In the genomic region with DNA sequence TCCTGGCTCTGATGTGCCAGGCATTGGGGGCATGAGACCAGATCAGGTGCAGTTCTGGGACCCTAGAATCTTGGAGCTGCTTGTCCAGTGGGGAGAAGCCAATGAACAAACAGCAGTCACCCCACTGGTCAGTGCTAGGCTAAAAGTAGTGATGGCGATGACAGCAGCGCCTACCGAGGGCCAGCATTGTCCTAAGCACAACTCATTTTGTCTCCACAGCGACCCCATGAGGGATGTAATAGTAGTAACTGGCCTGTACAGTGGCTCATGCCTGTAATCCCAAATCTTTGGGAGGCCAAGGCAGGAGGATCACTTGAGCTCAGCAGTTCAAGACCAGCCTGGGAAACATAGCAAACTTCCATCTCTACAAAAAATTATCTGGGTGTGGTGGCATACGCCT, we compare ENCODE assay signal across 1 cellular context.
TF ChIP-seq lines count a peak whose summit lies in the region.

No MANE protein-coding gene starts in this region.

TF ChIP-seq in HepG2, 621 proteins besides CTCF, POLR2A, EP300 and RAD21:
- TF ChIP-seq ZNF205 (CRISPR knock-in tag; IDR thresholded peaks at IDR 0.05) (peak; percentile 97), SMAD1 (CRISPR knock-in tag; IDR thresholded peaks at IDR 0.05; ENCODE audit: borderline replicate concordance, low read depth) (no peak)
- TF ChIP-seq, protein P1, sequence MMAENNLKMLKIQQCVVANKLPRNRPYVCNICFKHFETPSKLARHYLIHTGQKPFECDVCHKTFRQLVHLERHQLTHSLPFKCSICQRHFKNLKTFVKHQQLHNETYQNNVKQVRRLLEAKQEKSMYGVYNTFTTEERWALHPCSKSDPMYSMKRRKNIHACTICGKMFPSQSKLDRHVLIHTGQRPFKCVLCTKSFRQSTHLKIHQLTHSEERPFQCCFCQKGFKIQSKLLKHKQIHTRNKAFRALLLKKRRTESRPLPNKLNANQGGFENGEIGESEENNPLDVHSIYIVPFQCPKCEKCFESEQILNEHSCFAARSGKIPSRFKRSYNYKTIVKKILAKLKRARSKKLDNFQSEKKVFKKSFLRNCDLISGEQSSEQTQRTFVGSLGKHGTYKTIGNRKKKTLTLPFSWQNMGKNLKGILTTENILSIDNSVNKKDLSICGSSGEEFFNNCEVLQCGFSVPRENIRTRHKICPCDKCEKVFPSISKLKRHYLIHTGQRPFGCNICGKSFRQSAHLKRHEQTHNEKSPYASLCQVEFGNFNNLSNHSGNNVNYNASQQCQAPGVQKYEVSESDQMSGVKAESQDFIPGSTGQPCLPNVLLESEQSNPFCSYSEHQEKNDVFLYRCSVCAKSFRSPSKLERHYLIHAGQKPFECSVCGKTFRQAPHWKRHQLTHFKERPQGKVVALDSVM (CRISPR knock-in tag; IDR thresholded peaks at IDR 0.05) = peak; percentile 32; the same call in 1 of the 2 replicates
- TF ChIP-seq, protein P2, sequence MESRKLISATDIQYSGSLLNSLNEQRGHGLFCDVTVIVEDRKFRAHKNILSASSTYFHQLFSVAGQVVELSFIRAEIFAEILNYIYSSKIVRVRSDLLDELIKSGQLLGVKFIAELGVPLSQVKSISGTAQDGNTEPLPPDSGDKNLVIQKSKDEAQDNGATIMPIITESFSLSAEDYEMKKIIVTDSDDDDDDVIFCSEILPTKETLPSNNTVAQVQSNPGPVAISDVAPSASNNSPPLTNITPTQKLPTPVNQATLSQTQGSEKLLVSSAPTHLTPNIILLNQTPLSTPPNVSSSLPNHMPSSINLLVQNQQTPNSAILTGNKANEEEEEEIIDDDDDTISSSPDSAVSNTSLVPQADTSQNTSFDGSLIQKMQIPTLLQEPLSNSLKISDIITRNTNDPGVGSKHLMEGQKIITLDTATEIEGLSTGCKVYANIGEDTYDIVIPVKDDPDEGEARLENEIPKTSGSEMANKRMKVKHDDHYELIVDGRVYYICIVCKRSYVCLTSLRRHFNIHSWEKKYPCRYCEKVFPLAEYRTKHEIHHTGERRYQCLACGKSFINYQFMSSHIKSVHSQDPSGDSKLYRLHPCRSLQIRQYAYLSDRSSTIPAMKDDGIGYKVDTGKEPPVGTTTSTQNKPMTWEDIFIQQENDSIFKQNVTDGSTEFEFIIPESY (CRISPR knock-in tag; IDR thresholded peaks at IDR 0.05) = 0 out of 2 replicates have a peak, but pooled peaks have one; percentile 8
